In the genomic region with DNA sequence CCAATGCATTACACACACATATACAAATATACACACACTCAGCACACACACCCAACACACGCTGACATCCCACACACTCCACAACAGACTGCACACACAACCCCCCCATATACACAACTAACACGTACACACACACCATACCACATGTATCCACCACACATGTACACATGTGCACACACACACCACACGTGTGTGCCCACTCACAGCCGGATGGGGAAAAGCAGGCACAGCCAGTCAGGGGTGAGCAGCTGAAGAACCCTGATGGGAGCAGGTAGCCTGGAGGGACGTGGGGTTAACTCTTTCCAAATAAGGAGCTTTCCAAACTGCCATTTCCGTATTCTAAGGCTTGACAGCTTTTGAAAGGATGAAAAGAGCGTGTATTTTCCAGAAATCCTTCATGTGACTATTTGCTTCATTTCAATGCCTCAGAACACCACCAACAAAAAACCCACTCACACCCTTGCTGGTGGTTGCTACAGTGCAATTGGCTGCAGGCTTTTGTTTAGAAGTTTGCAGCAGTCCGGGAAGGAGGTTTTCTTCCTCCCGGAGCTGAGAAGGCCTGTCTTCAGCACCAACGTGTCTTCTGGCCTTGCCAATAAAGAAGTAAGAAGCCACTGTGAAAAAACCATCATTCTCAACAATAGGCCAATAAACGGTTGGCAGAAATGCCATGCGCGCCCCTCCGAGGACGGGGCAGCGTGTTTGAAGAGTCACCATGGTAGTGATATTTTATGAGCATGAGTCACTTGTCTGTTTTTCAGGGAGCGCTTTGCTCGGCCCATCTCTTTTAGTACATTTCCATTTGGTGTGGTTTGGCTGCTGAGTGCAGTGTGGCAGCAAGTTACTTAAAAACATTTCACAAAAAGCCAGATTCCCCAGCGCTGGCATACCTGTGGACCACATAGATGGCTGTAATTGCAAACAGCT, we compare ENCODE assay signal across 1 cellular context.
TF ChIP-seq lines count a peak whose summit lies in the region.

No MANE protein-coding gene starts in this region.

TF ChIP-seq in HepG2, 621 proteins besides CTCF, POLR2A, EP300 and RAD21 (continued from another document):
- TF ChIP-seq SMAD1 (CRISPR knock-in tag; IDR thresholded peaks at IDR 0.05; ENCODE audit: borderline replicate concordance, low read depth) (no peak), ZNF577 (CRISPR knock-in tag; IDR thresholded peaks at IDR 0.05; ENCODE audit: borderline replicate concordance, low read depth) (no peak)
- TF ChIP-seq, protein P1, sequence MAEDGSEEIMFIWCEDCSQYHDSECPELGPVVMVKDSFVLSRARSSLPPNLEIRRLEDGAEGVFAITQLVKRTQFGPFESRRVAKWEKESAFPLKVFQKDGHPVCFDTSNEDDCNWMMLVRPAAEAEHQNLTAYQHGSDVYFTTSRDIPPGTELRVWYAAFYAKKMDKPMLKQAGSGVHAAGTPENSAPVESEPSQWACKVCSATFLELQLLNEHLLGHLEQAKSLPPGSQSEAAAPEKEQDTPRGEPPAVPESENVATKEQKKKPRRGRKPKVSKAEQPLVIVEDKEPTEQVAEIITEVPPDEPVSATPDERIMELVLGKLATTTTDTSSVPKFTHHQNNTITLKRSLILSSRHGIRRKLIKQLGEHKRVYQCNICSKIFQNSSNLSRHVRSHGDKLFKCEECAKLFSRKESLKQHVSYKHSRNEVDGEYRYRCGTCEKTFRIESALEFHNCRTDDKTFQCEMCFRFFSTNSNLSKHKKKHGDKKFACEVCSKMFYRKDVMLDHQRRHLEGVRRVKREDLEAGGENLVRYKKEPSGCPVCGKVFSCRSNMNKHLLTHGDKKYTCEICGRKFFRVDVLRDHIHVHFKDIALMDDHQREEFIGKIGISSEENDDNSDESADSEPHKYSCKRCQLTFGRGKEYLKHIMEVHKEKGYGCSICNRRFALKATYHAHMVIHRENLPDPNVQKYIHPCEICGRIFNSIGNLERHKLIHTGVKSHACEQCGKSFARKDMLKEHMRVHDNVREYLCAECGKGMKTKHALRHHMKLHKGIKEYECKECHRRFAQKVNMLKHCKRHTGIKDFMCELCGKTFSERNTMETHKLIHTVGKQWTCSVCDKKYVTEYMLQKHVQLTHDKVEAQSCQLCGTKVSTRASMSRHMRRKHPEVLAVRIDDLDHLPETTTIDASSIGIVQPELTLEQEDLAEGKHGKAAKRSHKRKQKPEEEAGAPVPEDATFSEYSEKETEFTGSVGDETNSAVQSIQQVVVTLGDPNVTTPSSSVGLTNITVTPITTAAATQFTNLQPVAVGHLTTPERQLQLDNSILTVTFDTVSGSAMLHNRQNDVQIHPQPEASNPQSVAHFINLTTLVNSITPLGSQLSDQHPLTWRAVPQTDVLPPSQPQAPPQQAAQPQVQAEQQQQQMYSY (CRISPR knock-in tag; IDR thresholded peaks at IDR 0.05): no peak
- TF ChIP-seq, protein P2, sequence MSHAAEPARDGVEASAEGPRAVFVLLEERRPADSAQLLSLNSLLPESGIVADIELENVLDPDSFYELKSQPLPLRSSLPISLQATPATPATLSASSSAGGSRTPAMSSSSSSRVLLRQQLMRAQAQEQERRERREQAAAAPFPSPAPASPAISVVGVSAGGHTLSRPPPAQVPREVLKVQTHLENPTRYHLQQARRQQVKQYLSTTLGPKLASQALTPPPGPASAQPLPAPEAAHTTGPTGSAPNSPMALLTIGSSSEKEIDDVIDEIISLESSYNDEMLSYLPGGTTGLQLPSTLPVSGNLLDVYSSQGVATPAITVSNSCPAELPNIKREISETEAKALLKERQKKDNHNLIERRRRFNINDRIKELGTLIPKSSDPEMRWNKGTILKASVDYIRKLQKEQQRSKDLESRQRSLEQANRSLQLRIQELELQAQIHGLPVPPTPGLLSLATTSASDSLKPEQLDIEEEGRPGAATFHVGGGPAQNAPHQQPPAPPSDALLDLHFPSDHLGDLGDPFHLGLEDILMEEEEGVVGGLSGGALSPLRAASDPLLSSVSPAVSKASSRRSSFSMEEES (CRISPR knock-in tag; IDR thresholded peaks at IDR 0.05): no peak
- TF ChIP-seq, protein P3, sequence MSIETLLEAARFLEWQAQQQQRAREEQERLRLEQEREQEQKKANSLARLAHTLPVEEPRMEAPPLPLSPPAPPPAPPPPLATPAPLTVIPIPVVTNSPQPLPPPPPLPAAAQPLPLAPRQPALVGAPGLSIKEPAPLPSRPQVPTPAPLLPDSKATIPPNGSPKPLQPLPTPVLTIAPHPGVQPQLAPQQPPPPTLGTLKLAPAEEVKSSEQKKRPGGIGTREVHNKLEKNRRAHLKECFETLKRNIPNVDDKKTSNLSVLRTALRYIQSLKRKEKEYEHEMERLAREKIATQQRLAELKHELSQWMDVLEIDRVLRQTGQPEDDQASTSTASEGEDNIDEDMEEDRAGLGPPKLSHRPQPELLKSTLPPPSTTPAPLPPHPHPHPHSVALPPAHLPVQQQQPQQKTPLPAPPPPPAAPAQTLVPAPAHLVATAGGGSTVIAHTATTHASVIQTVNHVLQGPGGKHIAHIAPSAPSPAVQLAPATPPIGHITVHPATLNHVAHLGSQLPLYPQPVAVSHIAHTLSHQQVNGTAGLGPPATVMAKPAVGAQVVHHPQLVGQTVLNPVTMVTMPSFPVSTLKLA (IDR thresholded peaks at IDR 0.05): peak; percentile 64
